Comparison of ENCODE assay signal across 8 cellular contexts in the genomic region with DNA sequence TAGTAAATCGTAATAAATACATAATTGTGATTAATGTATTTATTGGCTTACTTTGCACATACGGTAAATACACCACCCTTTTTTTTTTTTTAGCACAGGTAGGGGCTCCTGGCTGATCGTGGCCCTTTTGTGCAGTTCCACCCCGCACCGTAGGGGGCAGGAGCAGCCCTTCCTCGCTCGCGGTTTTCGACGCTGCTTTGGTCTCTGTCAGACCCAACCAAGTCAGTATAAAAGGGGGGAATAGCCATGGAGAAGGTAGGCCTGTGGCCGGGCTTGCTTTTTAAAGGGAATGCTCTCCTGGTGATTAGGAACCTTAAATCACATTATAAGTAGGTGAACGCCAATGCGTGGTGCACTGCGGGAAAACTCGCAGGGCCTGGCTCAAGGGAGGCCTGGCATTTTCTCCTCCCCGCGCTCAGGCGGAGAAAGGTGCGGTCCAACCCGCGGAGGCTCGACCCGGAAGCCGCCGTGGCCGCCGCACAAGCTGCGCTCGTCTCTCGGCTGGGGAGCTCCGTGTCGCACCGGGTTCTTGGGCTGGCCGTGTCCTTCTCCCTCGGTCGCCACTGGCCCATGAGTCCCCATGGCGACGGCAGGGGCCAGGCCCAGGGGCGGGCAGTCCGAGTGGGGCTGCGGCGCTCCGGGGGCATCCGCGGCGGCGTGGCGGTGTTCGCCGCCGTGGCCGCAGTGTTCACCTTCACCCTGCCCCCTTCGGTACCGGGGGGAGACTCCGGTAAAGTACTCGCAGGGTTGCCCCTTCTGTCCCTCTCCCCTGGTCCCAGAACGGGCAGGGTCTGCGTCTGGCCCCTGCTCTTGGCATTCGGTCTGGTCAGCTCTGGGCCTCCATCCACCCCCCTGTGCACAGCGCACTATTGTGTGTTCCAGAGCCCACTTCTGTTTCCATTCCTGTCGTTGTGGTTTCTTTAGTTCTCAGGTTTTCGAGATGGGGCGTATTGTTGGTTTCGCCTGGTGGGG.
DNase-seq lines count a peak whose midpoint lies in the region; ATAC-seq, FAIRE-seq and TF ChIP-seq lines count a peak whose summit lies in the region.

TMEM260 (plus strand) TSS at position 454 of the 972 bp plus-strand sequence; CDS start at position 571, 117 bp downstream.

- H3K4me3 ChIP-seq in AG10803 (ENCODE audit: low read length), result peak within 1 kb of the TSS; percentile 98

- DNase-seq in AG10803 (ENCODE audit: low read depth) (peak; percentile 85), NCI-H226 (peak; percentile 67)
- peak; percentile 71 to 90 (median 76) for DNase-seq in activated CD4-positive, CD25-positive, alpha-beta regulatory T cell (lab: John Stamatoyannopoulos, UW)
- peak; percentile 89 for DNase-seq in central memory CD4-positive, alpha-beta T cell
- DNase-seq in stimulated activated CD4-positive, alpha-beta T cell treated with anti-CD3 and anti-CD28 coated beads, Interleukin-12 subunit alpha, Interleukin-12 subunit beta, amount 100 ng/mL, for 4 hours, result peak; percentile 90

- in situ Hi-C loops in GM18951 (cut with MboI; ENCODE audit: low sequenced_read_pairs, unreplicated experiment), result no loop called here

- TF ChIP-seq POLR2A in GM18951 (IDR thresholded peaks at IDR 0.05; ENCODE audit: extremely low read depth, insufficient read depth, insufficient read length), result peak; percentile 97

- peak; percentile 84 for ATAC-seq in HG03196 (IDR thresholded peaks at IDR 0.05; ENCODE audit: unreplicated experiment)

- FAIRE-seq in islet of Langerhans (lab: Jason Lieb, UNC), result peak; percentile 97

- TF ChIP-seq CTCF in AG10803 (conservative IDR thresholded peaks at IDR 0.05; ENCODE audit: low read length), result peak; percentile 91

Comparison
In these comparisons a context has a peak if more than half of its experiments do, and no peak if none do; other contexts are left out.
1. Peak in every context shown above with its lines: DNase-seq, ATAC-seq and H3K4me3 ChIP-seq.